ENCODE assay signal across 8 cellular contexts in the genomic region with DNA sequence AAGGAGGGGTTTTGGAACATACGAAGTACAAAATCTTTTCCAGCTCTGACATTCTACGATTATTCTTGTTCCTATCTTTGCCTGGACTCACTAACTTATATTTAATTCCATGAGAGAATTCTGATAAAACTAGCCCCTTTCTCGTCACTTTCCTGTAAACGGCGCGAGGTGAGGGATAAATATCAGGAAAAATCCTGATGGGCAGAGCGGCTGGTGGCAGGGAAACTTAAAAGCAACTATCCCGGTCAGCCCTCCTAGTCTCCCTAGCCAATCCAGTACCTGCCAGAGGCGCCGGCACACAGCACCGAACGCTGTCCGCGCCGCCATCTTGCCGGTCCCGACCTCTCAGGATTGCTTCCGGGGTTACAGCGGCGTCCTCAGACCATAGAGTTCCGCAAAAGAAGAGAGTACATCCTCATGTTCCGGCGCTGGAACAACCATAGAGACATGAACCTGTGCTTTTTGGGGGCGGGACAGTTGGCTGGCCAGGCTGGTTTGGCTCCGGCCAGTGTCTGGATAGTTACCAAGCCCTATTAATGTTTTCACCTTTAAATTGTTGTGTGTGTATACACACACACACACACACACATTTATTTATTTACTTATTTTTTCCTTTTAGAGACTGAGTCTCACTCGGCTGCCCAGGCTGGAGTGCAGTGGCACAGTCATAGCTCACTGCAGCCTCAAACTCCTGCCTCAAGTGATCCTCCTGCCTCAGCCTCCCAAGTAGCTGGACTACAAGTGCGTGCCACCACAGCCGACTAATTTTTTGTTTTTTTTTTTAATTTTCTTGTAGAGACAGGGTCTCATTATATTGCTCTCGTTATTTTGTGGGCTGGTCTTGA. TPM values are rescaled to one million over a fixed set of nuclear protein-coding genes. Genes with fewer than 3 reads are reported as not detected.
A peak's percentile ranks its signal among the peaks of the same experiment; 100 is the strongest.
DNase-seq lines count a peak whose midpoint lies in the region; ATAC-seq and TF ChIP-seq lines count a peak whose summit lies in the region.

A gene (minus strand): TSS at position 339 of the 845 bp plus-strand sequence. CDS start 12 bp downstream, at position 327.

- peaks cover 0 to 11% of the 10 kb centered on the region in 2 donors for H3K36me3 ChIP-seq in left lung

- H3K4me3 ChIP-seq in left lung = peak within 1 kb of the TSS; percentile 80 to 86

- no peaks in the 10 kb centered on the region for H3K9me3 ChIP-seq in left lung

- ATAC-seq in GM19372 (IDR thresholded peaks at IDR 0.05; ENCODE audit: low read depth, unreplicated experiment) (peak; percentile 96), HG03558 (IDR thresholded peaks at IDR 0.05; ENCODE audit: extremely low read depth, unreplicated experiment) (peak; percentile 77), left lung (peak; percentile 100)

- no peak for TF ChIP-seq CTCF in left lung (IDR thresholded peaks at IDR 0.05)

- intact Hi-C loops in left lung (cut with DNase I) = loop anchor here in 1 of 2 donors (10.0 kb wide), 1 partner anchor 143 kb away; no protein-coding TSS in a partner anchor

- H3K4me1 ChIP-seq in left lung = peaks cover 4 to 30% of the 10 kb centered on the region in 2 donors

- H3K27me3 ChIP-seq in left lung = no peaks in the 10 kb centered on the region

- DNase-seq in C1 segment of cervical spinal cord (lab: John Stamatoyannopoulos, UW) = peak; percentile 15 to 92 (median 86)
- peak; percentile 97 for DNase-seq in NCI-H748 treated with DMSO at 0.1 percent for 48 hours (lab: John Stamatoyannopoulos, UW)
- DNase-seq in activated CD4-positive, alpha-beta T cell treated with anti-CD3 and anti-CD28 coated beads, Interleukin-2, amount 50 U/mL, for 24 hours (ENCODE audit: low read depth in 1 of 2, low spot score in 1 of 2) = peak; percentile 76 to 89
- peak; percentile 97 for DNase-seq in dermis blood vessel endothelial cell
- DNase-seq in left lung = peak; percentile 93 to 94
- DNase-seq in stimulated activated CD4-positive, alpha-beta T cell treated with anti-CD3 and anti-CD28 coated beads, Interleukin-2, amount 100 ng/mL, for 48 hours = peak; percentile 81 to 85

- peak within 1 kb of the TSS; percentile 66 to 75 for H3K27ac ChIP-seq in left lung

RNA-seq across cellular contexts. Expression of the gene that starts here (rescaled TPM):
- total RNA-seq in dermis blood vessel endothelial cell (34.0 and 48.0 TPM in 2 replicates), left lung (10 to 100 TPM; 25.4 to 30.8 TPM)

Comparison
In these comparisons a context has a peak if more than half of its experiments do, and no peak if none do; other contexts are left out.
1. Peak in every context shown above with its lines: DNase-seq, ATAC-seq, H3K4me3 ChIP-seq and H3K27ac ChIP-seq.